Comparison of ENCODE assay signal across 8 cellular contexts in genomic region chr4:6134612-6135220, GRCh38.
DNase-seq lines count a peak whose midpoint lies in the region; ATAC-seq and TF ChIP-seq lines count a peak whose summit lies in the region.

No MANE protein-coding gene starts in this region.

- no peaks in the 10 kb centered on the region for H4K20me1 ChIP-seq in KMS-11 (ENCODE audit: insufficient read depth)

- no peak overlapping the region for H3K9ac ChIP-seq in KMS-11

- no peaks in the 10 kb centered on the region for H3K79me2 ChIP-seq in KMS-11 (ENCODE audit: insufficient read depth, low read depth)

- TF ChIP-seq CTCF in KMS-11 (conservative IDR thresholded peaks at IDR 0.05; ENCODE audit: low read depth, low read length) = peak; percentile 53

- H3K36me3 ChIP-seq in KMS-11 (ENCODE audit: insufficient read depth) = no peaks in the 10 kb centered on the region

- H2AFZ ChIP-seq in KMS-11 (ENCODE audit: low read depth) = no peak overlapping the region

- ATAC-seq in GM21381 (IDR thresholded peaks at IDR 0.05; ENCODE audit: unreplicated experiment) (peak; percentile 87), left colon (no peak)

- intact Hi-C loops in left colon (cut with DNase I, micrococcal nuclease) = no loop called here

- no peak overlapping the region for H3K4me2 ChIP-seq in KMS-11

- no peak overlapping the region for H3K27ac ChIP-seq in KMS-11

- no peaks in the 10 kb centered on the region for H3K27me3 ChIP-seq in KMS-11 (ENCODE audit: insufficient read depth, low read depth)

- no peaks in the 10 kb centered on the region for H3K4me1 ChIP-seq in KMS-11 (ENCODE audit: low read depth, poor library complexity, severe bottlenecking)

- DNase-seq in Daoy (ENCODE audit: low read depth) = peak; percentile 41
- peak; percentile 2 for DNase-seq in activated T-cell treated with anti-CD3 and anti-CD28 coated beads for 4 hours
- peak; percentile 5 for DNase-seq in stimulated activated CD8-positive, alpha-beta memory T cell treated with anti-CD3 and anti-CD28 coated beads, Interleukin-12 subunit alpha, Interleukin-12 subunit beta, amount 100 ng/mL, for 24 hours (ENCODE audit: extremely low read depth)
- DNase-seq in left colon = no peak
- no peak for DNase-seq in NCI-H1092 (lab: John Stamatoyannopoulos, UW)
- no peak for DNase-seq in NCI-H1105 (lab: John Stamatoyannopoulos, UW)

- no peak overlapping the region for H3K4me3 ChIP-seq in KMS-11 (IDR thresholded peaks at IDR 0.05; ENCODE audit: insufficient read depth, low read depth, low read length)

Comparison
In these comparisons a context has a peak if more than half of its experiments do, and no peak if none do; other contexts are left out.
1. DNase-seq: peak in Daoy (single experiment), activated T-cell treated with anti-CD3 and anti-CD28 coated beads for 4 hours (single experiment) and stimulated activated CD8-positive, alpha-beta memory T cell treated with anti-CD3 and anti-CD28 coated beads, Interleukin-12 subunit alpha, Interleukin-12 subunit beta, amount 100 ng/mL, for 24 hours (single experiment); none in left colon (0 of 2), NCI-H1092 (single experiment) and NCI-H1105 (single experiment).